ENCODE assay signal across 8 cellular contexts in the genomic region with DNA sequence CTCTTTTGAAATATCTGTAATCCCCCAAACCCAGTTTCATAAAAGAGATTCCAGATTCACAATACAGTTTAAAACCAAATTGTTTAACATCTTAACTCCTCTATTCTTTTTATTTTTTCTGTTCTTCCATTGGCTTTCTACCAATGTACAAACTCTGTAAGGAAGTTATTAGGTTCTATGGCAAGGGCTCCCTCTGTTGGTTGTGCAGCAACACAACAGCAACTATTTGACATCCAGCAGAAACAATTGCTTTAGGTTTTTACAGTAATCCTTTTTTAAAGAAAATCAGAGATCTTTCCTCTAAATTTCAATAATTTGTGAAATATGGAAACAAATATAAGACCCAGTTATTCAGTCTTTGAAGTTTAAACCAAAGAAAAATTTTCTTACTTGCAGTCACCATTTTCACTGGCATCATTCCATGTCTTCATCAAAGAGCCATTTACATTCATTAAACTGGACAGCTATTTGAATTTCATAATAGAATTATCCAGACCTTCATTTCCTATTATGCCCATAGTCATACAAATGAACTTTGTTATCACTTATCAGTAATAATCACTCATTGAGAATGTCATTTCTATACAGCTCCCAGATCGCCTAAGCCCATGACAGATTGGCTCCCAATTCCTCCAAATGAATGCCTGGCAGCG. TPM values are rescaled to one million over a fixed set of nuclear protein-coding genes. Genes with fewer than 3 reads are reported as not detected.
DNase-seq lines count a peak whose midpoint lies in the region; ATAC-seq and TF ChIP-seq lines count a peak whose summit lies in the region.

No MANE protein-coding gene starts in this region.

- H3K9me3 ChIP-seq in AG04450 (ENCODE audit: control insufficient read depth, insufficient read depth, low read length) = no peaks in the 10 kb centered on the region
- no peaks in the 10 kb centered on the region for H3K9me3 ChIP-seq in SK-N-SH
- no peaks in the 10 kb centered on the region for H3K9me3 ChIP-seq in lower lobe of right lung

- no peak overlapping the region for H3K9ac ChIP-seq in SK-N-SH

- H3K27me3 ChIP-seq in AG04450 (ENCODE audit: control insufficient read depth, insufficient read depth, low read length) (no peaks in the 10 kb centered on the region), SK-N-SH (ENCODE audit: insufficient read depth) (no peaks in the 10 kb centered on the region), lower lobe of right lung (ENCODE audit: low read depth) (no peaks in the 10 kb centered on the region)

- H3F3A ChIP-seq in SK-N-SH (replicated peaks; ENCODE audit: insufficient read depth) = no peaks in the 10 kb centered on the region

- peak; percentile 93 for TF ChIP-seq RAD21 in SK-N-SH (IDR thresholded peaks at IDR 0.05; ENCODE audit: low read length)

- no peaks in the 10 kb centered on the region for H4K20me1 ChIP-seq in SK-N-SH (ENCODE audit: insufficient read depth)

- WGBS in SK-N-SH (ENCODE audit: low lambda C conversion rate) = 31% methylated on average over 2 of the region's 2 CpGs

- CTCF ChIA-PET in AG04450 (lab: Charles Lee) (interaction anchor here (0.6 to 7.9 kb wide), 67 partner anchors 9 to 633 kb away, joined by 3 to 181 read pairs (median 4); partner anchors contain the start of genes C1orf185, CDKN2C, FAF1 and RNF11), SK-N-SH (lab: Yijun Ruan, JAX) (interaction anchor here (0.6 to 7.4 kb wide), 60 partner anchors 12 to 816 kb away, joined by 3 to 109 read pairs (median 4); partner anchors contain the start of gene FAF1)

- H3K4me3 ChIP-seq in AG04450 (ENCODE audit: low read depth, low read length) (no peak overlapping the region), GM12864 (ENCODE audit: low read depth, low read length) (no peak overlapping the region), SK-N-SH (ENCODE audit: low read depth in 2 of 2, low read length in 1 of 2) (no peak overlapping the region; a peak in 1 of 4 replicates), lower lobe of right lung (no peak overlapping the region)

- no peak overlapping the region for H3K4me2 ChIP-seq in SK-N-SH

- DNase-seq in AG04450 (ENCODE audit: low read depth, low spot score) (peak; percentile 50), GM12864 (ENCODE audit: low read depth) (peak; percentile 42), NCI-H1105 (lab: John Stamatoyannopoulos, UW) (peak; percentile 64), SK-N-SH (peak; percentile 59), cerebellum (ENCODE audit: low spot score) (peak; percentile 55), lower lobe of right lung (no peak)
- peak; percentile 1 for DNase-seq in stimulated activated naive CD4-positive, alpha-beta T cell treated with Interleukin-2 at 50 U/mL for 16 hours (lab: John Stamatoyannopoulos, UW)

- no peaks in the 10 kb centered on the region for H3K79me2 ChIP-seq in SK-N-SH (ENCODE audit: insufficient read depth)

- H2AFZ ChIP-seq in SK-N-SH (ENCODE audit: low read depth) = 0 out of 2 replicates have a peak overlapping the region, but pooled peaks have one; percentile 45

- POLR2A ChIA-PET in AG04450 (lab: Yijun Ruan, JAX) (no interaction called here), SK-N-SH (lab: Yijun Ruan, JAX) (no interaction called here)

- H3K36me3 ChIP-seq in SK-N-SH (replicated peaks in 1 of 2; ENCODE audit: control insufficient read depth in 1 of 2, insufficient read depth in 2 of 2, low read length in 1 of 2) = no peaks in the 10 kb centered on the region
- no peaks in the 10 kb centered on the region for H3K36me3 ChIP-seq in lower lobe of right lung

- intact Hi-C loops in lower lobe of right lung (cut with DNase I) = loop anchor here (5.0 kb wide), 1 partner anchor 412 kb away; no protein-coding TSS in a partner anchor

- TF ChIP-seq EP300 in SK-N-SH (IDR thresholded peaks at IDR 0.05; ENCODE audit: borderline replicate concordance in 1 of 2, low read depth in 1 of 2, low read length in 1 of 2) = no peak

- peak; percentile 69 to 72 for ATAC-seq in lower lobe of right lung
- no peak for ATAC-seq in HG02610 (IDR thresholded peaks at IDR 0.05; ENCODE audit: unreplicated experiment)

- no peaks in the 10 kb centered on the region for H3K9me2 ChIP-seq in SK-N-SH

- TF ChIP-seq CTCF in AG04450 (IDR thresholded peaks at IDR 0.05; ENCODE audit: low read depth, low read length) = peak; percentile 96
- peak; percentile 81 for TF ChIP-seq CTCF in GM12864 (IDR thresholded peaks at IDR 0.05; ENCODE audit: low read depth, low read length, missing control alignments)
- peak; percentile 99 for TF ChIP-seq CTCF in SK-N-SH (IDR thresholded peaks at IDR 0.05)
- peak; percentile 91 for TF ChIP-seq CTCF in lower lobe of right lung (IDR thresholded peaks at IDR 0.05)

- H3K4me1 ChIP-seq in SK-N-SH (ENCODE audit: control insufficient read depth in 1 of 2, insufficient read depth in 2 of 2, low read depth in 1 of 2, low read length in 1 of 2) = no peaks in the 10 kb centered on the region
- H3K4me1 ChIP-seq in lower lobe of right lung = no peaks in the 10 kb centered on the region

- H3K27ac ChIP-seq in AG04450 (ENCODE audit: low read depth, low read length) = no peak overlapping the region
- H3K27ac ChIP-seq in SK-N-SH (ENCODE audit: low read depth in 2 of 2, low read length in 1 of 2) = no peak overlapping the region
- H3K27ac ChIP-seq in lower lobe of right lung = no peak overlapping the region

TF ChIP-seq in SK-N-SH, 30 proteins besides CTCF, POLR2A, EP300 and RAD21:
- TF ChIP-seq NRF1 (IDR thresholded peaks at IDR 0.05; ENCODE audit: low read depth, low read length) (0 out of 2 replicates have a peak, but pooled peaks have one; percentile 10), RXRA (IDR thresholded peaks at IDR 0.05; ENCODE audit: borderline replicate concordance, low read depth) (no peak), ELF1 (IDR thresholded peaks at IDR 0.05) (no peak), SIN3A (IDR thresholded peaks at IDR 0.05; ENCODE audit: borderline replicate concordance, low read depth, low read length) (no peak), SMC3 (IDR thresholded peaks at IDR 0.05; ENCODE audit: low read depth, low read length) (peak; percentile 83), YY1 (IDR thresholded peaks at IDR 0.05; ENCODE audit: low read depth) (no peak), GABPA (IDR thresholded peaks at IDR 0.05; ENCODE audit: low read depth) (no peak), FOSL2 (IDR thresholded peaks at IDR 0.05; ENCODE audit: borderline replicate concordance, low read depth) (no peak), NFIC (IDR thresholded peaks at IDR 0.05; ENCODE audit: borderline replicate concordance) (peak; percentile 45; the same call in 1 of the 2 replicates), RCOR1 (IDR thresholded peaks at IDR 0.05; ENCODE audit: low read length) (no peak)
- TF ChIP-seq, protein P1, sequence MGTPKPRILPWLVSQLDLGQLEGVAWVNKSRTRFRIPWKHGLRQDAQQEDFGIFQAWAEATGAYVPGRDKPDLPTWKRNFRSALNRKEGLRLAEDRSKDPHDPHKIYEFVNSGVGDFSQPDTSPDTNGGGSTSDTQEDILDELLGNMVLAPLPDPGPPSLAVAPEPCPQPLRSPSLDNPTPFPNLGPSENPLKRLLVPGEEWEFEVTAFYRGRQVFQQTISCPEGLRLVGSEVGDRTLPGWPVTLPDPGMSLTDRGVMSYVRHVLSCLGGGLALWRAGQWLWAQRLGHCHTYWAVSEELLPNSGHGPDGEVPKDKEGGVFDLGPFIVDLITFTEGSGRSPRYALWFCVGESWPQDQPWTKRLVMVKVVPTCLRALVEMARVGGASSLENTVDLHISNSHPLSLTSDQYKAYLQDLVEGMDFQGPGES (IDR thresholded peaks at IDR 0.05; ENCODE audit: low read depth, low read length) = no peak

RNA-seq across cellular contexts. Expression of gene RNF11, which starts 46.5 kb away (rescaled TPM):
- polyA plus RNA-seq in AG04450 (2011; rRNA removed) (136 and 163 TPM in 2 replicates), SK-N-SH (2012; rRNA removed) (62.5 and 86.9 TPM in 2 replicates)
- 83.3 and 99.6 TPM in 2 replicates for polyA minus RNA-seq in AG04450 (2011; rRNA and poly(A)+ RNA removed)
- 99.3 and 117 TPM in 2 replicates for polyA plus RNA-seq in SK-N-SH (2012; cell fraction: cytosol; rRNA removed)
- polyA plus RNA-seq in SK-N-SH (2012; cell fraction: nucleus; rRNA removed) = 12.2 and 27.3 TPM in 2 replicates
- total RNA-seq in cerebellum (141 TPM), lower lobe of right lung (83.6 TPM)
